ENCODE assay signal across 14 cellular contexts in genomic region chr10:15472431-15473400, GRCh38.
DNase-seq lines count a peak whose midpoint lies in the region; ATAC-seq and TF ChIP-seq lines count a peak whose summit lies in the region.
"Had no signal": no experiment of that assay in that cellular context is flagged by ENCODE, and none has a peak within 500 bp of the region (broad histone marks: within the 10 kb centered on the region; RNA-seq: fewer than 3 reads in every experiment).

No MANE protein-coding gene starts in this region.

- H3K27me3 ChIP-seq in WERI-Rb-1 (ENCODE audit: insufficient read depth, low read depth, severe bottlenecking) = no peaks in the 10 kb centered on the region
- H3K27me3 ChIP-seq: ascending aorta had no signal

- H3K27ac Mint-ChIP-seq in HFFc6 = no peak overlapping the region
- H3K27ac Mint-ChIP-seq: T-helper 17 cell had no signal

- peak; percentile 36 for DNase-seq in GM04504 (ENCODE audit: low read depth)
- peak; percentile 55 for DNase-seq in WERI-Rb-1
- peak; percentile 28 for DNase-seq in left cardiac atrium
- DNase-seq in sciatic nerve (ENCODE audit: low spot score) = no peak
- no peak for DNase-seq in NCI-H1417 treated with DMSO at 0.1 percent for 48 hours (lab: John Stamatoyannopoulos, UW)
- DNase-seq in NCI-H446 treated with DMSO at 0.1 percent for 48 hours (lab: John Stamatoyannopoulos, UW) = no peak
- DNase-seq in HFFc6 = no peak
- DNase-seq: DMS 273 treated with DMSO at 0.1 percent for 48 hours, erythroblast, NCI-H1694, T-helper 17 cell, trophoblast cell had no signal

- peaks cover 30% of the 10 kb centered on the region for H3K4me1 Mint-ChIP-seq in HFFc6 (ENCODE audit: low read depth)
- H3K4me1 Mint-ChIP-seq: T-helper 17 cell had no signal

- no peaks in the 10 kb centered on the region for H3K36me3 ChIP-seq in WERI-Rb-1
- H3K36me3 ChIP-seq: ascending aorta had no signal

- peak overlapping the region; percentile 69 for H3K27ac ChIP-seq in WERI-Rb-1

- H3K9me3 ChIP-seq in WERI-Rb-1 (ENCODE audit: severe bottlenecking) = no peaks in the 10 kb centered on the region
- H3K9me3 ChIP-seq: ascending aorta had no signal

- H3K27me3 Mint-ChIP-seq in HFFc6 (ENCODE audit: insufficient read depth) = peaks cover 28% of the 10 kb centered on the region

- H3K9me3 Mint-ChIP-seq in HFFc6 = no peaks in the 10 kb centered on the region

- no peak for TF ChIP-seq CTCF in WERI-Rb-1 (IDR thresholded peaks at IDR 0.05; ENCODE audit: low read depth, low read length)
- TF ChIP-seq CTCF in HFFc6 (IDR thresholded peaks at IDR 0.05) = no peak

- intact Hi-C loops in left cardiac atrium (cut with DNase I) = no loop called here
- intact Hi-C loops in sciatic nerve (cut with DNase I) = no loop called here

- ATAC-seq in left cardiac atrium (peak; percentile 59), sciatic nerve (peak; percentile 92), GM21825 (IDR thresholded peaks at IDR 0.05; ENCODE audit: unreplicated experiment) (no peak)
- ATAC-seq: T-helper 17 cell had no signal

- peaks cover 5% of the 10 kb centered on the region; the same call in 1 of the 2 replicates for H3K36me3 Mint-ChIP-seq in HFFc6 (ENCODE audit: low read depth)

- peak overlapping the region; percentile 23 for H3K4me3 ChIP-seq in WERI-Rb-1 (ENCODE audit: low read depth, low read length)
- H3K4me3 ChIP-seq: ascending aorta had no signal

- no peak overlapping the region for H3K4me3 Mint-ChIP-seq in HFFc6
- H3K4me3 Mint-ChIP-seq: T-helper 17 cell had no signal

Comparison
In these comparisons a context has a peak if more than half of its experiments do, and no peak if none do; other contexts are left out.
1. DNase-seq: peak in GM04504 (single experiment), WERI-Rb-1 (single experiment) and left cardiac atrium (single experiment); none in sciatic nerve (single experiment), NCI-H1417 treated with DMSO at 0.1 percent for 48 hours (single experiment), NCI-H446 treated with DMSO at 0.1 percent for 48 hours (single experiment) and HFFc6 (single experiment).